In genomic region chr1:12339861-12340557, GRCh38 we compare ENCODE assay signal across 15 cellular contexts.
A peak's percentile ranks its signal among the peaks of the same experiment; 100 is the strongest.
DNase-seq lines count a peak whose midpoint lies in the region; ATAC-seq and TF ChIP-seq lines count a peak whose summit lies in the region.
"Had no signal": no experiment of that assay in that cellular context is flagged by ENCODE, and none has a peak within 500 bp of the region (broad histone marks: within the 10 kb centered on the region; RNA-seq: fewer than 3 reads in every experiment).

No MANE protein-coding gene starts in this region.

- H3K27me3 Mint-ChIP-seq in chondrocyte (ENCODE audit: low read depth), result no peaks in the 10 kb centered on the region
- H3K27me3 Mint-ChIP-seq in nephron (ENCODE audit: low read depth), result no peaks in the 10 kb centered on the region
- H3K27me3 Mint-ChIP-seq: activated naive CD8-positive, alpha-beta T cell treated with anti-CD3 and anti-CD28 coated beads, Interleukin-2, amount 10 ng/mL, durations not matched to agents 7 days and 5 days had no signal

- TF ChIP-seq CTCF in HEK293 (tag by site-specific recombination; IDR thresholded peaks at IDR 0.05) (no peak), chondrocyte (IDR thresholded peaks at IDR 0.05) (no peak), nephron (IDR thresholded peaks at IDR 0.05; ENCODE audit: unreplicated experiment in 3 of 3) (no peak), spleen (IDR thresholded peaks at IDR 0.05 in 8 of 11, conservative IDR thresholded peaks at IDR 0.05 in 3 of 11) (no peak)

- H3K4me3 ChIP-seq in HEK293 (ENCODE audit: low read depth, low read length), result no peak overlapping the region
- H3K4me3 ChIP-seq in spleen, result no peak overlapping the region
- H3K4me3 ChIP-seq: GM23248 had no signal

- H3K4me3 Mint-ChIP-seq in chondrocyte (ENCODE audit: unreplicated experiment) (no peak overlapping the region), nephron (no peak overlapping the region)
- H3K4me3 Mint-ChIP-seq: activated naive CD8-positive, alpha-beta T cell treated with anti-CD3 and anti-CD28 coated beads, Interleukin-2, amount 10 ng/mL, durations not matched to agents 7 days and 5 days had no signal

- POLR2A ChIA-PET in HEK293 (lab: Yijun Ruan, JAX), result no interaction called here

- H3K36me3 ChIP-seq in HEK293 (ENCODE audit: control insufficient read depth in 2 of 2, insufficient read depth in 1 of 2, low read length in 2 of 2) (peaks cover 0 to 51% of the 10 kb centered on the region in 2 experiments; a peak in 2 of 3 replicates), spleen (peaks cover 0 to 88% (median 30%) of the 10 kb centered on the region in 6 donors)

- H3K9me3 ChIP-seq in HEK293 (ENCODE audit: control insufficient read depth, insufficient read depth, low read depth, low read length) (no peaks in the 10 kb centered on the region), spleen (no peaks in the 10 kb centered on the region)

- WGBS in spleen, 5 donors, result 73 to 80% (median 76%) methylated on average over 4 of the region's 4 CpGs

- H3K4me1 ChIP-seq in HEK293 (ENCODE audit: control insufficient read depth, insufficient read depth, low read length) (peaks cover 11% of the 10 kb centered on the region; the same call in 1 of the 2 replicates), spleen (peaks cover 11 to 61% (median 36%) of the 10 kb centered on the region in 6 donors)

- H3K36me3 Mint-ChIP-seq in chondrocyte (ENCODE audit: low read depth) (peaks cover 16% of the 10 kb centered on the region), nephron (ENCODE audit: low read depth) (peaks cover 48% of the 10 kb centered on the region)

- DNase-seq in NCI-H2227 (lab: John Stamatoyannopoulos, UW; ENCODE audit: unreplicated experiment) (peak; percentile 53), chondrocyte (ENCODE audit: low spot score) (no peak), spleen (no peak), H4 (ENCODE audit: low spot score) (no peak)
- DNase-seq in stimulated activated CD4-positive, alpha-beta T cell treated with anti-CD3 and anti-CD28 coated beads, Interleukin-1b, Interleukin-23, amount 100 ng/mL, for 48 hours, result no peak
- DNase-seq: activated CD8-positive, alpha-beta memory T cell treated with anti-CD3 and anti-CD28 coated beads for 24 hours; activated naive CD8-positive, alpha-beta T cell treated with anti-CD3 and anti-CD28 coated beads, Interleukin-2, amount 10 ng/mL, durations not matched to agents 7 days and 5 days; effector CD4-positive, alpha-beta T cell; IMR-90; NK-92 treated with Interleukin-12 subunit alpha and Interleukin-12 subunit beta, amount 100 ng/mL, for 24 hours had no signal

- peak overlapping the region; percentile 44; the same call in 1 of the 2 replicates for H3K27ac ChIP-seq in HEK293 (ENCODE audit: extremely low read depth, low read depth, low read length)
- no peak overlapping the region for H3K27ac ChIP-seq in spleen
- H3K27ac ChIP-seq: C4-2B, GM23248 had no signal

- intact Hi-C loops in spleen (cut with DNase I; ENCODE audit: low total_unique reads), result no loop called here

- no peak for TF ChIP-seq POLR2A in spleen (IDR thresholded peaks at IDR 0.05)

- H3K4me1 Mint-ChIP-seq in chondrocyte (ENCODE audit: low read depth), result peaks cover 78% of the 10 kb centered on the region
- H3K4me1 Mint-ChIP-seq in nephron, result peaks cover 84% of the 10 kb centered on the region

- H3K27me3 ChIP-seq in spleen (replicated peaks in 1 of 7), result no peaks in the 10 kb centered on the region

- H3K9me3 Mint-ChIP-seq in chondrocyte (ENCODE audit: low read depth), result no peaks in the 10 kb centered on the region
- no peaks in the 10 kb centered on the region for H3K9me3 Mint-ChIP-seq in nephron
- H3K9me3 Mint-ChIP-seq: activated naive CD8-positive, alpha-beta T cell treated with anti-CD3 and anti-CD28 coated beads, Interleukin-2, amount 10 ng/mL, durations not matched to agents 7 days and 5 days had no signal

- CTCF ChIA-PET in HEK293 (lab: Yijun Ruan, JAX), result interaction anchor here (0.5 to 1.7 kb wide), 3 partner anchors 25 to 1034 kb away, joined by 3 to 5 read pairs (median 4); no protein-coding TSS in a partner anchor

- no peak for ATAC-seq in HG03039 (IDR thresholded peaks at IDR 0.05; ENCODE audit: unreplicated experiment)

- peak overlapping the region; percentile 45 for H3K27ac Mint-ChIP-seq in chondrocyte (ENCODE audit: unreplicated experiment)
- peak overlapping the region; percentile 93 to 96 (median 95) for H3K27ac Mint-ChIP-seq in nephron
- H3K27ac Mint-ChIP-seq: activated naive CD8-positive, alpha-beta T cell treated with anti-CD3 and anti-CD28 coated beads, Interleukin-2, amount 10 ng/mL, durations not matched to agents 7 days and 5 days had no signal

TF ChIP-seq in HEK293, 187 proteins besides CTCF, POLR2A, EP300 and RAD21 (continues in another document):
- TF ChIP-seq FEZF1 (tag by site-specific recombination; IDR thresholded peaks at IDR 0.05) (peak; percentile 91), ZNF324 (tag by site-specific recombination; IDR thresholded peaks at IDR 0.05) (no peak), TRIM28 (IDR thresholded peaks at IDR 0.05; ENCODE audit: borderline replicate concordance, low read length) (no peak; the same call in 1 of the 2 replicates), ZNF544 (tag by site-specific recombination; IDR thresholded peaks at IDR 0.05) (no peak), ZSCAN5A (tag by site-specific recombination; IDR thresholded peaks at IDR 0.05) (no peak), EGR2 (tag by site-specific recombination; IDR thresholded peaks at IDR 0.05; ENCODE audit: low read depth) (no peak), ZNF639 (tag by site-specific recombination; IDR thresholded peaks at IDR 0.05) (no peak), PRDM10 (tag by site-specific recombination; IDR thresholded peaks at IDR 0.05) (peak; percentile 26; the same call in 1 of the 2 replicates), PRDM6 (tag by site-specific recombination; IDR thresholded peaks at IDR 0.05) (peak; percentile 73), ZNF510 (tag by site-specific recombination; IDR thresholded peaks at IDR 0.05; ENCODE audit: insufficient replicate concordance) (no peak), ZNF112 (tag by site-specific recombination; IDR thresholded peaks at IDR 0.05) (no peak), ZBTB1 (tag by site-specific recombination; IDR thresholded peaks at IDR 0.05) (peak; percentile 64; the same call in 1 of the 2 replicates)
